Comparison of ENCODE assay signal across 1 cellular context in genomic region chr14:58746701-58747100, GRCh38.
TF ChIP-seq lines count a peak whose summit lies in the region.

No MANE protein-coding gene starts in this region.

TF ChIP-seq in GM12878, 131 proteins besides CTCF, POLR2A, EP300 and RAD21 (continued from another document):
- peak; percentile 36; the same call in 1 of the 2 replicates for TF ChIP-seq ZNF687 (IDR thresholded peaks at IDR 0.05)
